ENCODE assay signal across 1 cellular context in the genomic region with DNA sequence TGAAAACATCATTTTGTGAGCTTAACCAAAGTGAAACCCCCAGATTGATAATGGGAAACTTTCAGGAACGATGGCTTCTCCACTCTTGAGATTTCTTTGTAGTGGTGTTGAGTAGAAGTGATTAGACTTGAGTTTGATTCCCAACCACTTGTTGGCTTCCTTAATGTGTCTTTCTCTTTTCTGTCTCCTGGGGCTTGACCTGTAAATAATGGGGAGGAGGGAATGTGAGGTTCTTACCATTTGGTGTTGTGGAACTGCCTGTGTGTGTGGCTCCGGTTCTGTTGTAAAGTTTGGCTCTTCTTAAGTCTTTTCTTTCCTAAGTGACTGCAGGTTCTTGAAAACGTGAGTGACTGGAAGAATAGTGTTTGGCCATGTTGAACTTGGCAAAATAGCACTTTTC.
TF ChIP-seq lines count a peak whose summit lies in the region.

No MANE protein-coding gene starts in this region.

TF ChIP-seq in H1, 55 proteins besides CTCF, POLR2A, EP300 and RAD21:
- TF ChIP-seq EGR1 (IDR thresholded peaks at IDR 0.05; ENCODE audit: borderline replicate concordance, low read depth, low read length) (no peak), CTBP2 (IDR thresholded peaks at IDR 0.05; ENCODE audit: borderline replicate concordance, insufficient read depth, insufficient read length, low read length) (no peak), HDAC2 (IDR thresholded peaks at IDR 0.05; ENCODE audit: borderline replicate concordance in 1 of 2, low read depth in 2 of 2, low read length in 2 of 2) (no peak), CHD2 (IDR thresholded peaks at IDR 0.05; ENCODE audit: low read length) (no peak)
